In the genomic region with DNA sequence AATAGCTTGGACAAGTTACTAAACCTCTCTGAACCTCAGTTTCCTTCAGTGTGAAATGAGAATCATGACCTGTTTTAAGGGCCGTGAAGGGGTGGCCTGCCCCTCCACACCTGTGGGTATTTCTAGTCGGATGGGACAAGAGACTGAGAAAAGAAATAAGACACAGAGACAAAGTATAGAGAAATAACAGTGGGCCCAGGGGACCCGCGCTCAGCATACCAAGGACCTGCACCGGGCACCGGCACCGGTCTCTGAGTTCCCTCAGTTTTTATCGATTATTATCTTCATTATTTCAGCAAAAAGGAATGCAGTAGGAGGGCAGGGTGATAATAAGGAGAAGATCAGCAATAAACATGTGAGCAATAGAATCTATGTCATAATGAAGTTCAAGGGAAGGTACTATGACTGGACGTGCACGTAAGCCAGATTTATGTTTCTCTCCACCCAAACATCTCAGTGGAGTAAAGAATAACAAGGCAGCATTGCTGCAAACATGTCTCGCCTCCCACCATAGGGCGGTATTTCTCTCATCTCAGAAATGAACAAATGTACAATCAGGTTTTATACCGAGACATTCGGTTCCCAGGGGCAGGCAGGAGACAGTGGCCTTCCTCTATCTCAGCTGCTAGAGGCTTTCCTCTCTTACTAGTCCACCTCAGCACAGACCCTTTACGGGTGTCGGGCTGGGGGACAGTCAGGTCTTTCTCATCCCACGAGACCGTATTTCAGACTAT, we compare ENCODE assay signal across 12 cellular contexts. TPM values are rescaled to one million over a fixed set of nuclear protein-coding genes. Genes with fewer than 3 reads are reported as not detected.
DNase-seq lines count a peak whose midpoint lies in the region; ATAC-seq, FAIRE-seq and TF ChIP-seq lines count a peak whose summit lies in the region.
"Not testable (repeated sequence)": the region's sequence is repeated elsewhere in the genome, so short reads cannot be mapped to it uniquely, and the experiment has no call there.
"Had no signal": no experiment of that assay in that cellular context is flagged by ENCODE, and none has a peak within 500 bp of the region (broad histone marks: within the 10 kb centered on the region; RNA-seq: fewer than 3 reads in every experiment).

No MANE protein-coding gene starts in this region.

- H3K23me2 ChIP-seq in H1 (ENCODE audit: low read depth, low read length), result not testable (repeated sequence)

- not testable (repeated sequence) for H3K79me1 ChIP-seq in H1 (ENCODE audit: low read depth, low read length)

- not testable (repeated sequence) for TF ChIP-seq EP300 in H1 (IDR thresholded peaks at IDR 0.05; ENCODE audit: borderline replicate concordance in 1 of 2, low read depth in 2 of 2, low read length in 2 of 2)

- H3K4me1 Mint-ChIP-seq in HFFc6 (ENCODE audit: low read depth) (peaks cover 18% of the 10 kb centered on the region), mesothelial cell of epicardium (peaks cover 22% of the 10 kb centered on the region)
- H3K4me1 Mint-ChIP-seq in astrocyte (ENCODE audit: low read depth, unreplicated experiment), result not testable (repeated sequence)

- H4K8ac ChIP-seq in H1 (ENCODE audit: extremely low read depth, insufficient read depth, low read length), result not testable (repeated sequence)

- H3K9me3 ChIP-seq in astrocyte (ENCODE audit: insufficient read depth, low read depth, low read length); H1 (ENCODE audit: insufficient read depth in 2 of 2, low read depth in 1 of 2, low read length in 1 of 2); left ventricle myocardium inferior (replicated peaks); psoas muscle; stomach smooth muscle (ENCODE audit: control insufficient read depth in 2 of 2, low read length in 2 of 2); uterus: not testable (repeated sequence)

- H3K4me3 ChIP-seq in astrocyte (ENCODE audit: insufficient read depth, low read depth, low read length); H1 (ENCODE audit: extremely low read depth in 1 of 4, insufficient read depth in 2 of 4, low read depth in 3 of 4, low read length in 4 of 4); uterus: not testable (repeated sequence)
- peak overlapping the region; percentile 37 for H3K4me3 ChIP-seq in left ventricle myocardium inferior
- H3K4me3 ChIP-seq in psoas muscle, result peak overlapping the region; percentile 32
- H3K4me3 ChIP-seq in stomach smooth muscle (ENCODE audit: low read length in 2 of 2), result peak overlapping the region in 1 of 2 donors; percentile 60

- H2AK5ac ChIP-seq in H1 (ENCODE audit: low read depth, low read length), result not testable (repeated sequence)

- H4K20me1 ChIP-seq in astrocyte (ENCODE audit: insufficient read depth, low read length); H1 (replicated peaks in 1 of 2; ENCODE audit: control insufficient read depth in 1 of 2, insufficient read depth in 2 of 2, low read length in 2 of 2): not testable (repeated sequence)

- H2AFZ ChIP-seq in astrocyte (ENCODE audit: low read depth, low read length), result not testable (repeated sequence)
- H2AFZ ChIP-seq in H1 (ENCODE audit: low read length), result peak overlapping the region; percentile 85

- not testable (repeated sequence) for H3K36me3 ChIP-seq in astrocyte (ENCODE audit: insufficient read depth, low read length); H1 (ENCODE audit: control insufficient read depth in 2 of 4, insufficient read depth in 4 of 4, low read length in 3 of 4); left ventricle myocardium inferior; psoas muscle (ENCODE audit: insufficient read depth in 1 of 2, low read depth in 1 of 2); stomach smooth muscle (ENCODE audit: control insufficient read depth in 2 of 2, insufficient read depth in 2 of 2, low read length in 2 of 2); uterus

- not testable (repeated sequence) for ATAC-seq in psoas muscle

- not testable (repeated sequence) for TF ChIP-seq CTCF in HFFc6 (IDR thresholded peaks at IDR 0.05); astrocyte (IDR thresholded peaks at IDR 0.05; ENCODE audit: insufficient read depth, low read depth, low read length); H1 (IDR thresholded peaks at IDR 0.05; ENCODE audit: control extremely low read depth in 1 of 3, insufficient read depth in 1 of 3, low read depth in 1 of 3, low read length in 3 of 3); left ventricle myocardium inferior (IDR thresholded peaks at IDR 0.05; ENCODE audit: borderline replicate concordance); mesothelial cell of epicardium (IDR thresholded peaks at IDR 0.05; ENCODE audit: unreplicated experiment); psoas muscle (IDR thresholded peaks at IDR 0.05); uterus (IDR thresholded peaks at IDR 0.05)

- WGBS in H1 (ENCODE audit: extremely low coverage in 1 of 2, insufficient coverage in 1 of 2, insufficient read length in 1 of 2, insufficient replicate concordance in 2 of 2, low coverage in 1 of 2, low lambda C conversion rate in 2 of 2, missing lambda C conversion rate in 1 of 2), 2 experiments, result 83% methylated on average over 18 of the region's 18 CpGs; no CpG with 5 or more reads in 1 of the 2 experiments
- 44 to 55% (median 46%) methylated on average over 18 of the region's 18 CpGs for WGBS in psoas muscle, 3 donors

- not testable (repeated sequence) for H3K9me3 Mint-ChIP-seq in HFFc6; astrocyte (ENCODE audit: unreplicated experiment); mesothelial cell of epicardium

- not testable (repeated sequence) for H2BK20ac ChIP-seq in H1 (ENCODE audit: low read length)

- not testable (repeated sequence) for H4K91ac ChIP-seq in H1 (replicated peaks; ENCODE audit: insufficient read length, low read length)

- TF ChIP-seq RAD21 in H1 (IDR thresholded peaks at IDR 0.05 in 1 of 2, conservative IDR thresholded peaks at IDR 0.05 in 1 of 2; ENCODE audit: low read depth in 2 of 2, low read length in 2 of 2), result not testable (repeated sequence)

- not testable (repeated sequence) for H3K18ac ChIP-seq in H1 (ENCODE audit: extremely low read depth, low read length)

- not testable (repeated sequence) for H3K36me3 Mint-ChIP-seq in HFFc6 (ENCODE audit: low read depth); astrocyte (ENCODE audit: low read depth, unreplicated experiment); mesothelial cell of epicardium

- CTCF ChIA-PET in H1 (lab: Charles Lee; ENCODE audit: partially characterized antibody), result interaction anchor here (1.0 to 1.7 kb wide), 2 partner anchors 12 to 460 kb away, joined by 3 read pairs; no protein-coding TSS in a partner anchor

- not testable (repeated sequence) for H3K27ac ChIP-seq in astrocyte (ENCODE audit: low read depth, low read length); H1 (ENCODE audit: low read depth, low read length)
- H3K27ac ChIP-seq in left ventricle myocardium inferior (replicated peaks), result peak overlapping the region; percentile 100
- peak overlapping the region; percentile 88 for H3K27ac ChIP-seq in psoas muscle
- peak overlapping the region; percentile 92 for H3K27ac ChIP-seq in stomach smooth muscle (ENCODE audit: low read length)
- peak overlapping the region; percentile 91 to 96 for H3K27ac ChIP-seq in uterus

- H3K27ac Mint-ChIP-seq in HFFc6 (peak overlapping the region; percentile 12; the same call in 1 of the 2 replicates), mesothelial cell of epicardium (peak overlapping the region; percentile 92)
- not testable (repeated sequence) for H3K27ac Mint-ChIP-seq in astrocyte (ENCODE audit: unreplicated experiment)

- not testable (repeated sequence) for H3K4me3 Mint-ChIP-seq in HFFc6; astrocyte (ENCODE audit: unreplicated experiment); mesothelial cell of epicardium

- H3K14ac ChIP-seq in H1 (ENCODE audit: insufficient read length), result not testable (repeated sequence)

- not testable (repeated sequence) for FAIRE-seq in astrocyte (lab: Jason Lieb, UNC); H1 (lab: Jason Lieb, UNC)

- not testable (repeated sequence) for DNase-seq in HFFc6; astrocyte (ENCODE audit: low read depth); H1 (ENCODE audit: low read depth in 1 of 2, low spot score in 2 of 2); left ventricle myocardium inferior; mesothelial cell of epicardium (ENCODE audit: low spot score in 2 of 2, unreplicated experiment in 2 of 2); psoas muscle
- peak; percentile 22 to 60 for DNase-seq in uterus

- not testable (repeated sequence) for H3K56ac ChIP-seq in H1 (replicated peaks; ENCODE audit: insufficient read length, low read depth, low read length)

- not testable (repeated sequence) for H2BK12ac ChIP-seq in H1 (ENCODE audit: low read depth, low read length)

- H2BK120ac ChIP-seq in H1 (replicated peaks; ENCODE audit: low read depth, low read length), result not testable (repeated sequence)

- POLR2A ChIA-PET in H1 (lab: Charles Lee; ENCODE audit: partially characterized antibody), result not testable (repeated sequence)

- H3K23ac ChIP-seq in H1 (ENCODE audit: insufficient read length), result not testable (repeated sequence)

- not testable (repeated sequence) for TF ChIP-seq POLR2A in H1 (IDR thresholded peaks at IDR 0.05; ENCODE audit: control extremely low read depth in 1 of 2, low read depth in 2 of 2, low read length in 2 of 2); uterus (IDR thresholded peaks at IDR 0.05)

- not testable (repeated sequence) for H2BK15ac ChIP-seq in H1 (ENCODE audit: low read length)

- not testable (repeated sequence) for H2BK5ac ChIP-seq in H1 (ENCODE audit: low read depth, low read length)

- H3K27me3 ChIP-seq in astrocyte (ENCODE audit: insufficient read depth, low read length); H1 (replicated peaks in 1 of 4; ENCODE audit: control insufficient read depth in 3 of 4, extremely low read depth in 1 of 4, insufficient read depth in 3 of 4, low read length in 3 of 4); left ventricle myocardium inferior (ENCODE audit: low read depth); psoas muscle (ENCODE audit: insufficient read depth in 3 of 3, low read length in 2 of 3); stomach smooth muscle (ENCODE audit: control insufficient read depth in 1 of 2, insufficient read depth in 2 of 2, low read length in 2 of 2); uterus: not testable (repeated sequence)

- H3K4ac ChIP-seq in H1 (replicated peaks; ENCODE audit: insufficient read length, low read depth, low read length), result not testable (repeated sequence)

- intact Hi-C loops in left ventricle myocardium inferior (cut with micrococcal nuclease) (loop anchor here (5.0 kb wide), 1 partner anchor 82 kb away; no protein-coding TSS in a partner anchor), psoas muscle (cut with DNase I) (loop anchor here (2.0 to 10.0 kb wide), 5 partner anchors 48 to 267 kb away; a partner anchor contains a TSS)
- intact Hi-C loops in uterus (cut with DNase I; ENCODE audit: low total_unique reads), result not testable (repeated sequence)

- H3K4me2 ChIP-seq in astrocyte (ENCODE audit: low read length), result peak overlapping the region; percentile 77
- H3K4me2 ChIP-seq in H1 (ENCODE audit: insufficient read depth in 1 of 2, low read depth in 2 of 2, low read length in 2 of 2), result not testable (repeated sequence)

- not testable (repeated sequence) for H3K79me2 ChIP-seq in astrocyte (ENCODE audit: insufficient read depth, low read length); H1 (ENCODE audit: control insufficient read depth in 1 of 2, insufficient read depth in 2 of 2, low read length in 2 of 2)

- H3K9ac ChIP-seq in astrocyte (ENCODE audit: low read length) (peak overlapping the region; percentile 67), stomach smooth muscle (ENCODE audit: low read length in 2 of 2) (peak overlapping the region in 1 of 2 donors; percentile 16)
- H3K9ac ChIP-seq in H1 (replicated peaks in 1 of 4; ENCODE audit: extremely low read depth in 1 of 4, low read depth in 3 of 4, low read length in 3 of 4), result not testable (repeated sequence)

- peaks cover 25% of the 10 kb centered on the region for H3K27me3 Mint-ChIP-seq in HFFc6 (ENCODE audit: insufficient read depth)
- peaks cover 16% of the 10 kb centered on the region for H3K27me3 Mint-ChIP-seq in astrocyte (ENCODE audit: low read depth, unreplicated experiment)
- H3K27me3 Mint-ChIP-seq in mesothelial cell of epicardium (ENCODE audit: low read depth), result not testable (repeated sequence)

- H3K4me1 ChIP-seq in astrocyte (ENCODE audit: insufficient read depth, low read length) (peaks cover 20% of the 10 kb centered on the region), left ventricle myocardium inferior (peaks cover 51% of the 10 kb centered on the region), psoas muscle (peaks cover 20% of the 10 kb centered on the region), stomach smooth muscle (ENCODE audit: control insufficient read depth, insufficient read depth, low read length) (peaks cover 22% of the 10 kb centered on the region), uterus (peaks cover 8 to 12% of the 10 kb centered on the region in 2 donors)
- not testable (repeated sequence) for H3K4me1 ChIP-seq in H1 (replicated peaks in 1 of 4; ENCODE audit: control insufficient read depth in 3 of 4, insufficient read depth in 4 of 4, low read length in 3 of 4)

- not testable (repeated sequence) for H4K5ac ChIP-seq in H1 (ENCODE audit: insufficient read length, low read depth, low read length)

RNA-seq across cellular contexts. Expression of a gene that starts 10.9 kb away (rescaled TPM):
- total RNA-seq in HFFc6 (2021; fragmentation: NEBNext Ultra II Directional; extraction: Animal tissue kit (Norgen Biotek cat#: 25700)), result not detected
- total RNA-seq in astrocyte (0.34 and 0.70 TPM in 2 replicates), left ventricle myocardium inferior (0.22 TPM), mesothelial cell of epicardium (9.5 to 9.9 TPM (median 9.8 TPM) in 3 replicates), psoas muscle (under 1 TPM in 2 of 4 donors, not detected in 2; 0.07 to 0.13 TPM), uterus (1 to 10 TPM in 2 of 4 donors, under 1 TPM in 1, not detected in 1; 0.29 to 8.0 (median 7.6) TPM)
- 3.1 and 3.2 TPM in 2 replicates for total RNA-seq in H1 (2021; fragmentation: NEBNext Ultra II Directional; extraction: Animal tissue kit (Norgen Biotek cat#: 25700))
- polyA plus RNA-seq in H1 (2011; rRNA removed) (2.2 TPM in 2 replicates), psoas muscle (under 1 TPM in 2 of 3 donors, not detected in 1; 0.01 to 0.04 TPM)
- polyA plus RNA-seq in H1 (2011; cell fraction: cytosol; rRNA removed), result 1.8 TPM
- polyA plus RNA-seq in H1 (2011; cell fraction: nucleus; rRNA removed), result 1.9 TPM
- polyA plus RNA-seq in H1 (2012, experiment 1 of 2), result 1.9 to 3.6 TPM (median 2.1 TPM) in 4 replicates
- polyA plus RNA-seq in H1 (2012, experiment 2 of 2), result 1.8 TPM
- 2.0 TPM for polyA plus RNA-seq in H1 (2013, experiment 1 of 2)
- 1.5 TPM for polyA plus RNA-seq in H1 (2013, experiment 2 of 2)
- 2.4 TPM in 2 replicates for polyA minus RNA-seq in H1 (2011; rRNA and poly(A)+ RNA removed)
- 1.3 TPM for polyA minus RNA-seq in H1 (2011; cell fraction: cytosol; rRNA and poly(A)+ RNA removed)
- 1.9 TPM for polyA minus RNA-seq in H1 (2011; cell fraction: nucleus; rRNA and poly(A)+ RNA removed)
- total RNA-seq: activated CD8-positive, alpha-beta T cell treated with anti-CD3 and anti-CD28 coated beads for 36 hours; CD4-positive, alpha-beta memory T cell; glomerular endothelial cell; mononuclear cell had no signal

RNA-seq across cellular contexts. Expression of a gene that starts 47.5 kb away (rescaled TPM):
- total RNA-seq in HFFc6 (2021; fragmentation: NEBNext Ultra II Directional; extraction: Animal tissue kit (Norgen Biotek cat#: 25700)), result under 1 TPM in 5 of 6 experiments, not detected in 1; 0.11 to 0.24 (median 0.13) TPM
- total RNA-seq in astrocyte (not detected in 2 replicates), left ventricle myocardium inferior (9.4 TPM), mesothelial cell of epicardium (0.20 TPM in 2 of 3 replicates, not detected in the other), psoas muscle (10 to 100 TPM in 1 of 4 donors, 1 to 10 TPM in 3; 2.9 to 13.8 (median 5.2) TPM), uterus (10 to 100 TPM in 2 of 4 donors, 1 to 10 TPM in 2; 7.1 to 48.3 (median 18.8) TPM)
- 0.06 and 0.07 TPM in 2 replicates for total RNA-seq in H1 (2021; fragmentation: NEBNext Ultra II Directional; extraction: Animal tissue kit (Norgen Biotek cat#: 25700))
- polyA plus RNA-seq in H1 (2011; rRNA removed) (0.16 and 0.17 TPM in 2 replicates), psoas muscle (10 to 100 TPM in 1 of 3 donors, 1 to 10 TPM in 2; 2.3 to 15.3 (median 4.1) TPM)
- 0.14 TPM for polyA plus RNA-seq in H1 (2011; cell fraction: cytosol; rRNA removed)
- 0.44 TPM for polyA plus RNA-seq in H1 (2011; cell fraction: nucleus; rRNA removed)
- 0.13 to 0.37 TPM (median 0.29 TPM) in 4 replicates for polyA plus RNA-seq in H1 (2012, experiment 1 of 2)
- 0.14 TPM for polyA plus RNA-seq in H1 (2012, experiment 2 of 2)
- polyA plus RNA-seq in H1 (2013, experiment 1 of 2), result 0.02 TPM
- 0.04 TPM for polyA plus RNA-seq in H1 (2013, experiment 2 of 2)
- 0.05 and 0.09 TPM in 2 replicates for polyA minus RNA-seq in H1 (2011; rRNA and poly(A)+ RNA removed)
- not detected for polyA minus RNA-seq in H1 (2011; cell fraction: cytosol; rRNA and poly(A)+ RNA removed)
- not detected for polyA minus RNA-seq in H1 (2011; cell fraction: nucleus; rRNA and poly(A)+ RNA removed)
